24 cellular contexts compared by ENCODE assay signal in the genomic region with DNA sequence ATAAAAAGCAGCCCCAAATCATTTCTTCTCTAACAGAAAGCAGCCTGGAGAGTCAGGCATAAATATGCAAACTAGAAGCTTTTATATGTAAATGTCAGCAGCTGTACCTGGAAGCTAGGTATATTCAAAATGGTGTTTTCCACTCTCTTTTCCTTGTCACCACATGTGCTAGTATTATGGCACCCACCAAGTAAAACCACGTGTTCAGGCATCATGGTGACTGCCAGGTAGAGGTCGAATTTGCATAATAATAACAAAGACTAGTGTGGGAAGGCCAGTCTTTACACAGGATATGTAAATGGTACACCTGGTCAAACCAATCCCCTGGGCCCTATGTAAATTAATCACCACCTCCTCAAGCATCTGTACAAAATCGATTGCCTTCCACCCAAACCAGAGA.
"Had no signal": no experiment of that assay in that cellular context is flagged by ENCODE, and none has a peak within 500 bp of the region (broad histone marks: within the 10 kb centered on the region; RNA-seq: fewer than 3 reads in every experiment).

No MANE protein-coding gene starts in this region.

- H3K4me3 ChIP-seq: coronary artery, esophagus squamous epithelium, lung, ovary, psoas muscle, skin epidermis, spleen, testis, tibial artery had no signal

- DNase-seq: dermis blood vessel endothelial cell; effector memory CD4-positive, alpha-beta T cell; erythroblast; esophagus squamous epithelium; foreskin melanocyte; hypothalamus; immature natural killer cell; natural killer cell; occipital lobe; ovary; posterior cingulate gyrus; psoas muscle; right cardiac atrium; spleen; stimulated activated CD4-positive, alpha-beta T cell treated with anti-CD3 and anti-CD28 coated beads, Interleukin-4, amount 100 ng/mL, for 4 hours; stimulated activated naive CD8-positive, alpha-beta T cell treated with anti-CD3 and anti-CD28 coated beads, Interleukin-15, Interleukin-2, amounts not matched to agents 100 U/mL and 50 U/mL, for 24 hours; substantia nigra; testis; tibial artery had no signal

- H3K9me3 ChIP-seq: esophagus squamous epithelium, ovary, psoas muscle, testis, tibial artery had no signal

- H3K4me1 ChIP-seq: esophagus squamous epithelium, psoas muscle, spleen, testis, tibial artery had no signal

- H3K27me3 ChIP-seq: esophagus squamous epithelium, ovary, spleen, testis, tibial artery had no signal

- H3K27ac ChIP-seq: coronary artery, esophagus squamous epithelium, ovary, psoas muscle, skin epidermis, spleen, testis, tibial artery had no signal

- ATAC-seq: left lobe of liver; natural killer cell; psoas muscle; right cardiac atrium; stimulated activated memory B cell treated with anti-CD40 and anti-IgM and Interleukin-4, amounts not matched to agents 10 μg/mL and 1 μg/mL and 100 μg/mL, for 72 hours; stimulated activated naive CD8-positive, alpha-beta T cell treated with anti-CD3 and anti-CD28 coated beads, Interleukin-15, Interleukin-2, amounts not matched to agents 100 U/mL and 50 U/mL, for 24 hours had no signal

- H3K36me3 ChIP-seq: esophagus squamous epithelium, ovary, spleen, tibial artery had no signal
